1 cellular context compared by ENCODE assay signal in genomic region chr20:33521461-33521860, GRCh38.
TF ChIP-seq lines count a peak whose summit lies in the region.

No MANE protein-coding gene starts in this region.

TF ChIP-seq in SK-N-SH, 30 proteins besides CTCF, POLR2A, EP300 and RAD21 (continued from another document):
- no peak for TF ChIP-seq ELF1 (IDR thresholded peaks at IDR 0.05)
- TF ChIP-seq RCOR1 (IDR thresholded peaks at IDR 0.05; ENCODE audit: low read length), result no peak
